1 cellular context compared by ENCODE assay signal in genomic region chr6:35343092-35343834, GRCh38.
TF ChIP-seq lines count a peak whose summit lies in the region.

No MANE protein-coding gene starts in this region.

TF ChIP-seq in endothelial cell of umbilical vein, 7 proteins besides CTCF, POLR2A, EP300 and RAD21 (continued from another document):
- no peak for TF ChIP-seq MAX (IDR thresholded peaks at IDR 0.05; ENCODE audit: insufficient read depth, insufficient read length)
